In genomic region chr7:2519119-2519930, GRCh38 we compare ENCODE assay signal across 8 cellular contexts. TPM values are rescaled to one million over a fixed set of nuclear protein-coding genes. Genes with fewer than 3 reads are reported as not detected.
DNase-seq lines count a peak whose midpoint lies in the region; ATAC-seq, FAIRE-seq and TF ChIP-seq lines count a peak whose summit lies in the region.

A gene with protein sequence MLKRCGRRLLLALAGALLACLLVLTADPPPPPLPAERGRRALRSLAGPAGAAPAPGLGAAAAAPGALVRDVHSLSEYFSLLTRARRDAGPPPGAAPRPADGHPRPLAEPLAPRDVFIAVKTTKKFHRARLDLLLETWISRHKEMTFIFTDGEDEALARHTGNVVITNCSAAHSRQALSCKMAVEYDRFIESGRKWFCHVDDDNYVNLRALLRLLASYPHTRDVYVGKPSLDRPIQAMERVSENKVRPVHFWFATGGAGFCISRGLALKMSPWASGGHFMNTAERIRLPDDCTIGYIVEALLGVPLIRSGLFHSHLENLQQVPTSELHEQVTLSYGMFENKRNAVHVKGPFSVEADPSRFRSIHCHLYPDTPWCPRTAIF (plus strand): TSS chr7:2519774. CDS start chr7:2519862, 88 bp downstream.

- H3K4me1 ChIP-seq in ACC112 (ENCODE audit: control insufficient read depth, insufficient read depth, low read length, unreplicated experiment) (peaks cover 64% of the 10 kb centered on the region), spleen (peaks cover 46 to 87% (median 66%) of the 10 kb centered on the region in 6 donors)

- H3K79me2 ChIP-seq in ACC112 (ENCODE audit: control insufficient read depth, insufficient read depth, low read length, unreplicated experiment) = peaks cover 16% of the 10 kb centered on the region

- H3K36me3 ChIP-seq in ACC112 (ENCODE audit: insufficient read depth, low read length) = no peaks in the 10 kb centered on the region
- H3K36me3 ChIP-seq in bronchial epithelial cell (ENCODE audit: control insufficient read depth, insufficient read depth, low read length) = no peaks in the 10 kb centered on the region
- H3K36me3 ChIP-seq in spleen = peaks cover 0 to 2% (median 0%) of the 10 kb centered on the region in 6 donors

- 0 to 1% (median 0%) methylated on average over 13 to 95 of the region's 95 CpGs for WGBS in spleen, 5 donors

- intact Hi-C loops in spleen (cut with DNase I; ENCODE audit: low total_unique reads) = no loop called here

- ATAC-seq in GM18861 (IDR thresholded peaks at IDR 0.05; ENCODE audit: unreplicated experiment) = peak; percentile 69
- peak; percentile 85 for ATAC-seq in HG03066 (IDR thresholded peaks at IDR 0.05; ENCODE audit: low read depth, unreplicated experiment)

- H3K27me3 ChIP-seq in ACC112 (ENCODE audit: insufficient read depth, low read length) (no peaks in the 10 kb centered on the region), bronchial epithelial cell (ENCODE audit: control insufficient read depth, insufficient read depth, low read length) (peaks cover 1% of the 10 kb centered on the region), spleen (replicated peaks in 1 of 7) (peaks cover 0 to 32% (median 0%) of the 10 kb centered on the region in 7 donors)

- TF ChIP-seq CTCF in WI38 (IDR thresholded peaks at IDR 0.05; ENCODE audit: low read depth, low read length) = no peak
- TF ChIP-seq CTCF in bronchial epithelial cell (IDR thresholded peaks at IDR 0.05; ENCODE audit: insufficient read depth, low read length, severe bottlenecking) = no peak
- TF ChIP-seq CTCF in spleen (IDR thresholded peaks at IDR 0.05 in 8 of 11, conservative IDR thresholded peaks at IDR 0.05 in 3 of 11) = peak in 1 of 11 experiments; percentile 15

- no peaks in the 10 kb centered on the region for H3K9me3 ChIP-seq in spleen

- H3K27ac ChIP-seq in ACC112 (ENCODE audit: low read depth, low read length) (no peak within 1 kb of the TSS), spleen (peak within 1 kb of the TSS; percentile 48 to 96 (median 76))

- DNase-seq in NCI-H2196 (lab: John Stamatoyannopoulos, UW; ENCODE audit: unreplicated experiment) = peak; percentile 94
- DNase-seq in bronchial epithelial cell (ENCODE audit: low read depth) = peak; percentile 59
- peak; percentile 85 for DNase-seq in inferior parietal cortex (ENCODE audit: extremely low spot score)
- DNase-seq in spleen = peak; percentile 95

- no peak for FAIRE-seq in bronchial epithelial cell (lab: Jason Lieb, UNC)

- TF ChIP-seq POLR2A in spleen (IDR thresholded peaks at IDR 0.05) = peak; percentile 51 to 89 (median 64)

- H3K4me3 ChIP-seq in ACC112 (ENCODE audit: low read depth, low read length) (peak within 1 kb of the TSS; percentile 86), WI38 (ENCODE audit: low read depth, low read length) (peak within 1 kb of the TSS; percentile 54), bronchial epithelial cell (ENCODE audit: low read depth, low read length) (peak within 1 kb of the TSS; percentile 51), spleen (peak within 1 kb of the TSS; percentile 59 to 89 (median 67))

- no peak within 1 kb of the TSS for H2AFZ ChIP-seq in ACC112 (ENCODE audit: low read length, unreplicated experiment)

RNA-seq across cellular contexts. Expression of the gene that starts here (rescaled TPM):
- total RNA-seq in bronchial epithelial cell (4.5 and 6.8 TPM in 2 replicates), spleen (10 to 100 TPM; 33.3 to 47.4 (median 42.3) TPM)
- polyA plus RNA-seq in spleen = 10 to 100 TPM; 21.2 to 22.4 (median 21.6) TPM
